In genomic region chr12:25241171-25242020, GRCh38 we compare ENCODE assay signal across 8 cellular contexts. TPM values are rescaled to one million over a fixed set of nuclear protein-coding genes. Genes with fewer than 3 reads are reported as not detected.
A peak's percentile ranks its signal among the peaks of the same experiment; 100 is the strongest.
DNase-seq lines count a peak whose midpoint lies in the region; ATAC-seq, FAIRE-seq and TF ChIP-seq lines count a peak whose summit lies in the region.

No MANE protein-coding gene starts in this region.

- TF ChIP-seq POLR2A in H1 (IDR thresholded peaks at IDR 0.05; ENCODE audit: control extremely low read depth in 1 of 2, low read depth in 2 of 2, low read length in 2 of 2): no peak

- H2AFZ ChIP-seq in H1 (ENCODE audit: low read length): no peak overlapping the region

- POLR2A ChIA-PET in H1 (lab: Charles Lee; ENCODE audit: partially characterized antibody): interaction anchor here (0.9 to 1.8 kb wide), 3 partner anchors 10 to 146 kb away, joined by 3 to 9 read pairs (median 8); partner anchors contain the start of gene KRAS
- POLR2A ChIA-PET in naive thymus-derived CD8-positive, alpha-beta T cell (lab: Charles Lee): interaction anchor here (1.2 to 2.7 kb wide), 3 partner anchors 10 to 135 kb away, joined by 5 to 33 read pairs (median 10); partner anchors contain the start of gene KRAS

- H3K4me3 Mint-ChIP-seq in naive thymus-derived CD8-positive, alpha-beta T cell: peak overlapping the region in 6 of 10 donors; percentile 1 to 41 (median 20)

- no peaks in the 10 kb centered on the region for H3K4me1 ChIP-seq in H1 (replicated peaks in 1 of 4; ENCODE audit: control insufficient read depth in 3 of 4, insufficient read depth in 4 of 4, low read length in 3 of 4)

- peaks cover 20 to 45% (median 39%) of the 10 kb centered on the region in 4 donors for H3K4me1 Mint-ChIP-seq in naive thymus-derived CD8-positive, alpha-beta T cell

- H3K27me3 Mint-ChIP-seq in naive thymus-derived CD8-positive, alpha-beta T cell: no peaks in the 10 kb centered on the region

- peak; percentile 6 for DNase-seq in stimulated activated CD4-positive, alpha-beta T cell treated with anti-CD3 and anti-CD28 coated beads, Interleukin-2, amount 100 ng/mL, for 4 hours (ENCODE audit: low read depth)
- no peak for DNase-seq in stimulated activated CD4-positive, alpha-beta T cell treated with anti-CD3 and anti-CD28 coated beads, Interleukin-4, amount 100 ng/mL, for 1 hour
- DNase-seq in RCC 7860 (ENCODE audit: low spot score) (no peak), H1 (ENCODE audit: low read depth in 1 of 2, low spot score in 2 of 2) (no peak)
- DNase-seq in naive thymus-derived CD8-positive, alpha-beta T cell: peak in 9 of 10 donors; percentile 8 to 74 (median 65)
- no peak for DNase-seq in activated CD4-positive, CD25-positive, alpha-beta regulatory T cell treated with anti-CD3 and anti-CD28 coated beads, Interleukin-2, amount 50 U/mL, for 72 hours

- H2BK15ac ChIP-seq in H1 (ENCODE audit: low read length): no peak overlapping the region

- TF ChIP-seq EP300 in H1 (IDR thresholded peaks at IDR 0.05; ENCODE audit: borderline replicate concordance in 1 of 2, low read depth in 2 of 2, low read length in 2 of 2): no peak

- no peak overlapping the region for H3K27ac ChIP-seq in H1 (ENCODE audit: low read depth, low read length)

- peaks cover 2% of the 10 kb centered on the region; the same call in 1 of the 2 replicates for H3K79me1 ChIP-seq in H1 (ENCODE audit: low read depth, low read length)

- peak; percentile 44 to 51; a peak in 3 of 4 replicates for TF ChIP-seq RAD21 in H1 (IDR thresholded peaks at IDR 0.05 in 1 of 2, conservative IDR thresholded peaks at IDR 0.05 in 1 of 2; ENCODE audit: low read depth in 2 of 2, low read length in 2 of 2)

- no peak overlapping the region for H2BK120ac ChIP-seq in H1 (replicated peaks; ENCODE audit: low read depth, low read length)

- no peak overlapping the region for H3K56ac ChIP-seq in H1 (replicated peaks; ENCODE audit: insufficient read length, low read depth, low read length)

- no peaks in the 10 kb centered on the region for H3K9me3 ChIP-seq in H1 (ENCODE audit: insufficient read depth in 2 of 2, low read depth in 1 of 2, low read length in 1 of 2)

- H3K36me3 Mint-ChIP-seq in naive thymus-derived CD8-positive, alpha-beta T cell: peaks cover 5 to 60% (median 7%) of the 10 kb centered on the region in 3 donors

- no peak overlapping the region for H3K23ac ChIP-seq in H1 (ENCODE audit: insufficient read length)

- no peak overlapping the region for H3K18ac ChIP-seq in H1 (ENCODE audit: extremely low read depth, low read length)

- peak in 2 of 3 experiments; percentile 24 to 28; a peak in 2 of 4 replicates for TF ChIP-seq CTCF in H1 (IDR thresholded peaks at IDR 0.05; ENCODE audit: control extremely low read depth in 1 of 3, insufficient read depth in 1 of 3, low read depth in 1 of 3, low read length in 3 of 3)

- peaks cover 0 to 10% of the 10 kb centered on the region in 2 experiments for H4K20me1 ChIP-seq in H1 (replicated peaks in 1 of 2; ENCODE audit: control insufficient read depth in 1 of 2, insufficient read depth in 2 of 2, low read length in 2 of 2)

- H3K27me3 ChIP-seq in H1 (replicated peaks in 1 of 4; ENCODE audit: control insufficient read depth in 3 of 4, extremely low read depth in 1 of 4, insufficient read depth in 3 of 4, low read length in 3 of 4): no peaks in the 10 kb centered on the region

- ATAC-seq in HG02981 (IDR thresholded peaks at IDR 0.05; ENCODE audit: unreplicated experiment): peak; percentile 53
- ATAC-seq in naive thymus-derived CD8-positive, alpha-beta T cell: peak; percentile 95 to 97
- ATAC-seq in HG02852 (IDR thresholded peaks at IDR 0.05; ENCODE audit: unreplicated experiment): no peak

- 70% methylated on average over 6 of the region's 6 CpGs; no CpG with 5 or more reads in 1 of the 2 experiments for WGBS in H1 (ENCODE audit: extremely low coverage in 1 of 2, insufficient coverage in 1 of 2, insufficient read length in 1 of 2, insufficient replicate concordance in 2 of 2, low coverage in 1 of 2, low lambda C conversion rate in 2 of 2, missing lambda C conversion rate in 1 of 2), 2 experiments

- H2AK5ac ChIP-seq in H1 (ENCODE audit: low read depth, low read length): no peak overlapping the region

- no peak overlapping the region for H4K8ac ChIP-seq in H1 (ENCODE audit: extremely low read depth, insufficient read depth, low read length)

- H3K27ac Mint-ChIP-seq in naive thymus-derived CD8-positive, alpha-beta T cell: peak overlapping the region; percentile 61 to 93 (median 82)

- H3K9me3 Mint-ChIP-seq in naive thymus-derived CD8-positive, alpha-beta T cell: no peaks in the 10 kb centered on the region

- H3K4ac ChIP-seq in H1 (replicated peaks; ENCODE audit: insufficient read length, low read depth, low read length): no peak overlapping the region

- no peak overlapping the region for H2BK20ac ChIP-seq in H1 (ENCODE audit: low read length)

- no peak overlapping the region for H2BK5ac ChIP-seq in H1 (ENCODE audit: low read depth, low read length)

- H3K9ac ChIP-seq in H1 (replicated peaks in 1 of 4; ENCODE audit: extremely low read depth in 1 of 4, low read depth in 3 of 4, low read length in 3 of 4): no peak overlapping the region

- no peaks in the 10 kb centered on the region for H3K23me2 ChIP-seq in H1 (ENCODE audit: low read depth, low read length)

- CTCF ChIA-PET in H1 (lab: Charles Lee; ENCODE audit: partially characterized antibody): interaction anchor here (0.6 to 1.7 kb wide), 23 partner anchors 9 to 312 kb away, joined by 3 to 6 read pairs (median 3); no protein-coding TSS in a partner anchor

- no peak overlapping the region for H4K5ac ChIP-seq in H1 (ENCODE audit: insufficient read length, low read depth, low read length)

- H3K14ac ChIP-seq in H1 (ENCODE audit: insufficient read length): no peak overlapping the region

- H3K79me2 ChIP-seq in H1 (ENCODE audit: control insufficient read depth in 1 of 2, insufficient read depth in 2 of 2, low read length in 2 of 2): peaks cover 4 to 83% of the 10 kb centered on the region in 2 experiments; a peak in 3 of 4 replicates

- no peak overlapping the region for H3K4me2 ChIP-seq in H1 (ENCODE audit: insufficient read depth in 1 of 2, low read depth in 2 of 2, low read length in 2 of 2)

- H2BK12ac ChIP-seq in H1 (ENCODE audit: low read depth, low read length): no peak overlapping the region

- H4K91ac ChIP-seq in H1 (replicated peaks; ENCODE audit: insufficient read length, low read length): no peak overlapping the region

- H3K36me3 ChIP-seq in H1 (ENCODE audit: control insufficient read depth in 2 of 4, insufficient read depth in 4 of 4, low read length in 3 of 4): peaks cover 0 to 42% (median 2%) of the 10 kb centered on the region in 4 experiments

- H3K4me3 ChIP-seq in H1 (ENCODE audit: extremely low read depth in 1 of 4, insufficient read depth in 2 of 4, low read depth in 3 of 4, low read length in 4 of 4): no peak overlapping the region

- FAIRE-seq in RCC 7860 (lab: Jason Lieb, UNC): peak; percentile 76
- no peak for FAIRE-seq in H1 (lab: Jason Lieb, UNC)

TF ChIP-seq in H1, 55 proteins besides CTCF, POLR2A, EP300 and RAD21 (continues in another document):
- no peak for TF ChIP-seq NRF1 (IDR thresholded peaks at IDR 0.05; ENCODE audit: low read depth, low read length)
- TF ChIP-seq CEBPB (IDR thresholded peaks at IDR 0.05; ENCODE audit: low read depth, low read length): no peak
- TF ChIP-seq CBX8 (IDR thresholded peaks at IDR 0.05; ENCODE audit: borderline replicate concordance, low read depth, low read length): no peak
- no peak for TF ChIP-seq CBX5 (IDR thresholded peaks at IDR 0.05; ENCODE audit: low read depth, low read length)
- no peak for TF ChIP-seq GABPA (IDR thresholded peaks at IDR 0.05; ENCODE audit: borderline replicate concordance, insufficient read depth, low read length)
- TF ChIP-seq POLR2AphosphoS5 (IDR thresholded peaks at IDR 0.05; ENCODE audit: low read depth, low read length): no peak

RNA-seq across cellular contexts. Expression of gene KRAS, which starts 9.3 kb away (rescaled TPM):
- 62.9 and 64.6 TPM in 2 replicates for total RNA-seq in H1 (2021; fragmentation: NEBNext Ultra II Directional; extraction: Animal tissue kit (Norgen Biotek cat#: 25700))
- polyA plus RNA-seq in H1 (2011; rRNA removed): 15.8 and 24.8 TPM in 2 replicates
- 25.8 TPM for polyA plus RNA-seq in H1 (2011; cell fraction: cytosol; rRNA removed)
- 10.7 TPM for polyA plus RNA-seq in H1 (2011; cell fraction: nucleus; rRNA removed)
- 15.2 to 33.8 TPM (median 19.6 TPM) in 4 replicates for polyA plus RNA-seq in H1 (2012, experiment 1 of 2)
- 3.0 TPM for polyA plus RNA-seq in H1 (2012, experiment 2 of 2)
- 57.0 TPM for polyA plus RNA-seq in H1 (2013, experiment 1 of 2)
- 56.3 TPM for polyA plus RNA-seq in H1 (2013, experiment 2 of 2)
- polyA minus RNA-seq in H1 (2011; rRNA and poly(A)+ RNA removed): 23.7 and 32.2 TPM in 2 replicates
- 22.0 TPM for polyA minus RNA-seq in H1 (2011; cell fraction: cytosol; rRNA and poly(A)+ RNA removed)
- polyA minus RNA-seq in H1 (2011; cell fraction: nucleus; rRNA and poly(A)+ RNA removed): 31.2 TPM
- total RNA-seq in naive thymus-derived CD8-positive, alpha-beta T cell: 10 to 100 TPM; 38.2 to 45.7 TPM
- polyA plus RNA-seq in naive thymus-derived CD8-positive, alpha-beta T cell: 10 to 100 TPM; 49.3 to 59.5 (median 53.3) TPM

RNA-seq across cellular contexts. Expression of gene ETFRF1, which starts 46.4 kb away (rescaled TPM):
- 7.7 TPM in 2 replicates for total RNA-seq in H1 (2021; fragmentation: NEBNext Ultra II Directional; extraction: Animal tissue kit (Norgen Biotek cat#: 25700))
- polyA plus RNA-seq in H1 (2011; rRNA removed): 2.7 and 4.3 TPM in 2 replicates
- 6.8 TPM for polyA plus RNA-seq in H1 (2011; cell fraction: cytosol; rRNA removed)
- polyA plus RNA-seq in H1 (2011; cell fraction: nucleus; rRNA removed): 1.0 TPM
- polyA plus RNA-seq in H1 (2012, experiment 1 of 2): 1.9 to 4.9 TPM (median 2.5 TPM) in 4 replicates
- 2.0 TPM for polyA plus RNA-seq in H1 (2012, experiment 2 of 2)
- polyA plus RNA-seq in H1 (2013, experiment 1 of 2): 12.2 TPM
- 11.0 TPM for polyA plus RNA-seq in H1 (2013, experiment 2 of 2)
- 1.0 and 2.2 TPM in 2 replicates for polyA minus RNA-seq in H1 (2011; rRNA and poly(A)+ RNA removed)
- polyA minus RNA-seq in H1 (2011; cell fraction: cytosol; rRNA and poly(A)+ RNA removed): 3.9 TPM
- polyA minus RNA-seq in H1 (2011; cell fraction: nucleus; rRNA and poly(A)+ RNA removed): 6.4 TPM
- 10 to 100 TPM; 40.8 to 45.1 TPM for total RNA-seq in naive thymus-derived CD8-positive, alpha-beta T cell
- 10 to 100 TPM; 39.8 to 53.5 (median 40.6) TPM for polyA plus RNA-seq in naive thymus-derived CD8-positive, alpha-beta T cell

RNA-seq across cellular contexts. Expression of gene DNAI7, which starts 46.4 kb away (rescaled TPM):
- total RNA-seq in H1 (2021; fragmentation: NEBNext Ultra II Directional; extraction: Animal tissue kit (Norgen Biotek cat#: 25700)): 0.28 TPM in 1 of 2 replicates, not detected in the other
- polyA plus RNA-seq in H1 (2011; rRNA removed): 0.12 TPM in 1 of 2 replicates, not detected in the other
- polyA plus RNA-seq in H1 (2011; cell fraction: cytosol; rRNA removed): 0.05 TPM
- polyA plus RNA-seq in H1 (2011; cell fraction: nucleus; rRNA removed): not detected
- polyA plus RNA-seq in H1 (2012, experiment 1 of 2): 0.42 TPM in 1 of 4 replicates, not detected in the others
- polyA plus RNA-seq in H1 (2012, experiment 2 of 2): not detected
- polyA plus RNA-seq in H1 (2013, experiment 1 of 2): 0.41 TPM
- polyA plus RNA-seq in H1 (2013, experiment 2 of 2): 0.28 TPM
- 0.49 TPM in 1 of 2 replicates, not detected in the other for polyA minus RNA-seq in H1 (2011; rRNA and poly(A)+ RNA removed)
- polyA minus RNA-seq in H1 (2011; cell fraction: cytosol; rRNA and poly(A)+ RNA removed): not detected
- polyA minus RNA-seq in H1 (2011; cell fraction: nucleus; rRNA and poly(A)+ RNA removed): not detected
- total RNA-seq in naive thymus-derived CD8-positive, alpha-beta T cell: under 1 TPM; 0.57 to 0.82 TPM
- under 1 TPM in 2 of 3 donors, not detected in 1; 0.09 to 0.16 TPM for polyA plus RNA-seq in naive thymus-derived CD8-positive, alpha-beta T cell

Comparison
In these comparisons a context has a peak if more than half of its experiments do, and no peak if none do; other contexts are left out.
1. DNase-seq: peak in stimulated activated CD4-positive, alpha-beta T cell treated with anti-CD3 and anti-CD28 coated beads, Interleukin-2, amount 100 ng/mL, for 4 hours (single experiment) and naive thymus-derived CD8-positive, alpha-beta T cell (9 of 10); none in stimulated activated CD4-positive, alpha-beta T cell treated with anti-CD3 and anti-CD28 coated beads, Interleukin-4, amount 100 ng/mL, for 1 hour (single experiment), RCC 7860 (single experiment), H1 (0 of 2) and activated CD4-positive, CD25-positive, alpha-beta regulatory T cell treated with anti-CD3 and anti-CD28 coated beads, Interleukin-2, amount 50 U/mL, for 72 hours (single experiment).